21 cellular contexts compared by ENCODE assay signal in the genomic region with DNA sequence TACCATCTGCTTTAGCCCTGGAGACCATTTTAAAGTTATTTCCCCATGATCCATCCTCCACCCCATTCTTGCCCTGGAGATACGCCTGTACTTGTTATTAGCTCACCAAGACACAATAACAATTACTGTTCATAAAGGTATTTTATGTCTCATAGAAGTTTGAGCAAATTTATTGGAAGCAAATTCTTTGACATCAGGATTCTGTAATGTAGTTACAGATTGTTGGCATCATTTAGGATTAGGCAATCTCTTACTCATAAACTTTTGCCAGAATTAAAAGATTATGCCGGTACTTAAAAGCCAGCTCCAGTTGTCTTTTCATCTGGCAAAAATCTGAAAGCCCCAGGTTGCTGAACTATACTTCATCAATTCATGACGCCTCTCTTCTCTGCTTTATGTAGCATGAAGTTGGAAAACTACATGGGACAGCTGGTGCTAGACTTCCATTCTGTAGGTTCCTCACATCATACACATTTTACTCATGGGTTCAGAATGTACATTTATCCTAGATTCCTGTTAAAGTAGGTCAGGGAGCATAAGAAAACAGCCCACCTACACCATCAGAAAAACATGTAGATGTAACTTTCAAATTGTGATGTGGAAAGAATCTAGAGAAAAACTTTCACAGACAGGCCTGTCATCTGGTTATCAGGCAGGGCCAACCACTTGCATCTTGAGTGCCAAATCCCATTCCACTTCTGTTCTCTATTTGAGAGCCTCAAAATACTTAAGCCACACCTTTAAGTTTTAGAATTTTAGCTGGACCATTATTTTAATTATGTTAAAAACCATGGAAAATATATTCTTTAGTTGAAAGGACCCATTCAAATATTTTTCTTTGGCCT. TPM values are rescaled to one million over a fixed set of nuclear protein-coding genes. Genes with fewer than 3 reads are reported as not detected.
"Had no signal": no experiment of that assay in that cellular context is flagged by ENCODE, and none has a peak within 500 bp of the region (broad histone marks: within the 10 kb centered on the region; RNA-seq: fewer than 3 reads in every experiment).

No MANE protein-coding gene starts in this region.

- DNase-seq: activated CD4-positive, alpha-beta T cell treated with anti-CD3 and anti-CD28 coated beads, Interleukin-2, amount 50 U/mL, for 1 hour; activated naive CD4-positive, alpha-beta T cell treated with anti-CD3 and anti-CD28 coated beads, Interleukin-2, amount 50 U/mL, for 16 hours; activated T-cell treated with anti-CD3 and anti-CD28 coated beads for 4 hours; adrenal gland; cortex of kidney; effector memory CD4-positive, alpha-beta T cell; erythroblast; heart right ventricle; islet precursor cell; left ventricle myocardium superior; stimulated activated CD4-positive, alpha-beta T cell treated with anti-CD3 and anti-CD28 coated beads, Interleukin-4, amount 100 ng/mL, for 1 hour; stimulated activated CD8-positive, alpha-beta memory T cell treated with anti-CD3 and anti-CD28 coated beads, Interleukin-4, amount 100 ng/mL, for 48 hours; testis; uterus had no signal

- H3K4me3 ChIP-seq: adrenal gland, heart right ventricle, testis, uterus had no signal

- H3K36me3 ChIP-seq: adrenal gland, heart right ventricle, uterus had no signal

- H3K27ac Mint-ChIP-seq: activated T-helper 17 cell treated with anti-CD3 and anti-CD28 coated beads, Interleukin-2, amount 50 U/mL, for 72 hours; stimulated activated naive CD8-positive, alpha-beta T cell treated with anti-CD3 and anti-CD28 coated beads, Interleukin-15, Interleukin-2, amounts not matched to agents 100 ng/mL and 50 ng/mL, for 24 hours had no signal

- H3K9me3 ChIP-seq: adrenal gland, testis had no signal

- H3K27me3 Mint-ChIP-seq: activated T-helper 17 cell treated with anti-CD3 and anti-CD28 coated beads, Interleukin-2, amount 50 U/mL, for 72 hours had no signal

- H3K27me3 ChIP-seq: adrenal gland, heart right ventricle, testis, uterus had no signal

- H3K4me1 ChIP-seq: adrenal gland, heart right ventricle, testis, uterus had no signal

- H3K4me1 Mint-ChIP-seq: activated T-helper 17 cell treated with anti-CD3 and anti-CD28 coated beads, Interleukin-2, amount 50 U/mL, for 72 hours; central memory CD8-positive, alpha-beta T cell had no signal

- H3K27ac ChIP-seq: adrenal gland, heart right ventricle, testis, uterus had no signal

- ATAC-seq: activated T-helper 17 cell treated with anti-CD3 and anti-CD28 coated beads, Interleukin-2, amount 50 U/mL, for 72 hours; heart right ventricle; left ventricle myocardium superior had no signal

- FAIRE-seq: frontal cortex had no signal

- H3K4me3 Mint-ChIP-seq: activated T-helper 17 cell treated with anti-CD3 and anti-CD28 coated beads, Interleukin-2, amount 50 U/mL, for 72 hours; central memory CD8-positive, alpha-beta T cell; stimulated activated naive CD8-positive, alpha-beta T cell treated with anti-CD3 and anti-CD28 coated beads, Interleukin-15, Interleukin-2, amounts not matched to agents 100 ng/mL and 50 ng/mL, for 24 hours had no signal

RNA-seq across cellular contexts. Expression of gene ATP10B, which starts 14.0 kb away (rescaled TPM):
- total RNA-seq: activated CD8-positive, alpha-beta memory T cell treated with anti-CD3 and anti-CD28 coated beads for 36 hours; activated T-helper 17 cell treated with anti-CD3 and anti-CD28 coated beads, Interleukin-2, amount 50 U/mL, for 72 hours; left ventricle myocardium superior; osteocyte; T-helper 1 cell treated with Interleukin-12 subunit alpha and Interleukin-12 subunit beta and Interleukin-4 antibody, amounts not matched to agents 30 ng/mL and 1 ng/mL, for 36 hours had no signal
